14 cellular contexts compared by ENCODE assay signal in genomic region chr2:234836251-234836650, GRCh38.
"Had no signal": no experiment of that assay in that cellular context is flagged by ENCODE, and none has a peak within 500 bp of the region (broad histone marks: within the 10 kb centered on the region; RNA-seq: fewer than 3 reads in every experiment).

No MANE protein-coding gene starts in this region.

- DNase-seq: activated CD4-positive, alpha-beta T cell treated with anti-CD3 and anti-CD28 coated beads, Interleukin-2, amount 50 U/mL, for 1 hour; activated naive CD4-positive, alpha-beta T cell treated with anti-CD3 and anti-CD28 coated beads, Interleukin-2, amount 10 ng/mL, durations not matched to agents 7 days and 5 days; amniotic stem cell; body of pancreas; endodermal cell; left lung; nephron progenitor cell; stimulated activated CD4-positive, alpha-beta T cell treated with anti-CD3 and anti-CD28 coated beads, Interleukin-15, amount 100 ng/mL, for 24 hours; stimulated activated CD4-positive, alpha-beta T cell treated with anti-CD3 and anti-CD28 coated beads, Interleukin-4, amount 100 ng/mL, for 4 hours; T-helper 2 cell had no signal

- H3K36me3 ChIP-seq: left lung, tibial nerve had no signal

- ATAC-seq: body of pancreas, esophagus mucosa, left lung had no signal

- H3K4me1 Mint-ChIP-seq: activated naive CD4-positive, alpha-beta T cell treated with anti-CD3 and anti-CD28 coated beads, Interleukin-2, amount 10 ng/mL, durations not matched to agents 7 days and 5 days; memory B cell had no signal

- H3K36me3 Mint-ChIP-seq: activated naive CD4-positive, alpha-beta T cell treated with anti-CD3 and anti-CD28 coated beads, Interleukin-2, amount 10 ng/mL, durations not matched to agents 7 days and 5 days; memory B cell had no signal

- H3K9me3 Mint-ChIP-seq: activated naive CD4-positive, alpha-beta T cell treated with anti-CD3 and anti-CD28 coated beads, Interleukin-2, amount 10 ng/mL, durations not matched to agents 7 days and 5 days; activated T-helper 2 cell treated with anti-CD3 and anti-CD28 coated beads, Interferon-gamma antibody, Interleukin-2, Interleukin-4, amounts not matched to agents 10 μg/mL and 5 μg/mL and 100 μg/mL, durations not matched to agents 14 hours and 24 hours and 36 hours; endodermal cell; memory B cell; nephron progenitor cell had no signal

- H3K27me3 Mint-ChIP-seq: activated naive CD4-positive, alpha-beta T cell treated with anti-CD3 and anti-CD28 coated beads, Interleukin-2, amount 10 ng/mL, durations not matched to agents 7 days and 5 days had no signal

- H3K4me3 Mint-ChIP-seq: activated naive CD4-positive, alpha-beta T cell treated with anti-CD3 and anti-CD28 coated beads, Interleukin-2, amount 10 ng/mL, durations not matched to agents 7 days and 5 days; endodermal cell; memory B cell; nephron progenitor cell had no signal

- H3K4me3 ChIP-seq: body of pancreas, left lung, tibial nerve had no signal

- H3K9me3 ChIP-seq: body of pancreas, left lung, tibial nerve had no signal

- H3K27ac Mint-ChIP-seq: activated naive CD4-positive, alpha-beta T cell treated with anti-CD3 and anti-CD28 coated beads, Interleukin-2, amount 10 ng/mL, durations not matched to agents 7 days and 5 days; activated T-helper 2 cell treated with anti-CD3 and anti-CD28 coated beads, Interferon-gamma antibody, Interleukin-2, Interleukin-4, amounts not matched to agents 10 μg/mL and 5 μg/mL and 100 μg/mL, durations not matched to agents 14 hours and 24 hours and 36 hours; endodermal cell; memory B cell; nephron progenitor cell had no signal

- H3K27ac ChIP-seq: body of pancreas, left lung, tibial nerve had no signal

- H3K27me3 ChIP-seq: body of pancreas, left lung, tibial nerve had no signal
